20 cellular contexts compared by ENCODE assay signal in the genomic region with DNA sequence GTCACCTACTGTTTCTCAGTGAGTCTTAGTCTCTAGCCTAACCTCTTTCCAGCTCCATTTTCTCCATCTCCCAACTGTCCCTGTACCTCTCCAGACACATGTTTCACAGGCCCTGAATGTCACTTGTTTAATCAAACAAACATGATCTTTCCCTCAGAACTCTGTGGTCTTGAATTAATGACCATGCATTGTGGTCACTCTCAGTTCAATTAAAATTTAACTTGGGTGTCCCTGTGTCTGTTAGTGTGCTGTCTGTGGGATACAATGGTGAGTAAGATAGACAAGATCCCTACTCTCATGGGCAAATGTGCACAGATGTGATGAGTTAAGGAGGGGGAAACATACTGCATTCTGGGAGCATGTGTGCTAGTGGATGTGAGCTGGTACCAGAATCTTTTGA.
DNase-seq lines count a peak whose midpoint lies in the region; ATAC-seq, FAIRE-seq and TF ChIP-seq lines count a peak whose summit lies in the region.
"Had no signal": no experiment of that assay in that cellular context is flagged by ENCODE, and none has a peak within 500 bp of the region (broad histone marks: within the 10 kb centered on the region; RNA-seq: fewer than 3 reads in every experiment).

No MANE protein-coding gene starts in this region.

- H3K9me3 ChIP-seq in gastroesophageal sphincter, result no peaks in the 10 kb centered on the region
- H3K9me3 ChIP-seq: right atrium auricular region, suprapubic skin, vagina had no signal

- no peaks in the 10 kb centered on the region for H3K27me3 ChIP-seq in gastroesophageal sphincter
- H3K27me3 ChIP-seq: right atrium auricular region, suprapubic skin, vagina had no signal

- no peak for TF ChIP-seq POLR2A in gastroesophageal sphincter (IDR thresholded peaks at IDR 0.05)

- ATAC-seq in GM19452 (IDR thresholded peaks at IDR 0.05; ENCODE audit: unreplicated experiment) (peak; percentile 67), HG03139 (IDR thresholded peaks at IDR 0.05; ENCODE audit: unreplicated experiment) (peak; percentile 64), GM21526 (IDR thresholded peaks at IDR 0.05; ENCODE audit: low FRiP score, unreplicated experiment) (no peak), gastroesophageal sphincter (no peak)
- ATAC-seq: activated CD8-positive, alpha-beta T cell treated with anti-CD3 and anti-CD28 coated beads, Interleukin-2, amount 10 ng/mL, durations not matched to agents 7 days and 5 days; activated T-cell treated with anti-CD3 and anti-CD28 coated beads, Interleukin-2, amount 50 U/mL, for 72 hours; GM23338; naive thymus-derived CD4-positive, alpha-beta T cell had no signal

- DNase-seq in Caki2 (ENCODE audit: low read depth) (peak; percentile 74), SW480 (ENCODE audit: low spot score) (peak; percentile 9), hypothalamus (lab: John Stamatoyannopoulos, UW) (no peak), frontal cortex (ENCODE audit: low spot score in 2 of 2) (no peak)
- DNase-seq: activated CD4-positive, CD25-positive, alpha-beta regulatory T cell; activated CD8-positive, alpha-beta T cell treated with anti-CD3 and anti-CD28 coated beads, Interleukin-2, amount 10 ng/mL, durations not matched to agents 7 days and 5 days; activated T-cell treated with anti-CD3 and anti-CD28 coated beads, Interleukin-2, amount 50 U/mL, for 72 hours; naive thymus-derived CD4-positive, alpha-beta T cell; NCI-H1694 treated with DMSO at 0.1 percent for 48 hours; NCI-H226; T-helper 9 cell had no signal

- peaks cover 0 to 88% of the 10 kb centered on the region in 2 donors for H3K36me3 ChIP-seq in gastroesophageal sphincter

- in situ Hi-C loops in Caki2 (cut with HindIII; ENCODE audit: low pct_unique_long_range_greater_than_20kb, low sequenced_read_pairs), result no loop called here

- H3K4me1 ChIP-seq in gastroesophageal sphincter, result peaks cover 0 to 14% (median 0%) of the 10 kb centered on the region in 3 donors
- H3K4me1 ChIP-seq: right atrium auricular region, suprapubic skin had no signal

- FAIRE-seq in frontal cortex (lab: Jason Lieb, UNC), result no peak

- TF ChIP-seq EP300 in gastroesophageal sphincter (IDR thresholded peaks at IDR 0.05), result no peak

- no peak for TF ChIP-seq CTCF in gastroesophageal sphincter (IDR thresholded peaks at IDR 0.05)

- no peak overlapping the region for H3K4me3 ChIP-seq in gastroesophageal sphincter
- H3K4me3 ChIP-seq: GM23338, right atrium auricular region, SK-N-MC, suprapubic skin, vagina had no signal

- no peak overlapping the region for H3K27ac ChIP-seq in gastroesophageal sphincter
- H3K27ac ChIP-seq: right atrium auricular region, SK-N-MC, suprapubic skin, vagina had no signal

Comparison
In these comparisons a context has a peak if more than half of its experiments do, and no peak if none do; other contexts are left out.
1. DNase-seq: peak in Caki2 (single experiment) and SW480 (single experiment); none in hypothalamus (0 of 51) and frontal cortex (0 of 2).
2. ATAC-seq: peak in GM19452 (single experiment) and HG03139 (single experiment); none in GM21526 (single experiment) and gastroesophageal sphincter (single experiment).